Comparison of ENCODE assay signal across 10 cellular contexts in the genomic region with DNA sequence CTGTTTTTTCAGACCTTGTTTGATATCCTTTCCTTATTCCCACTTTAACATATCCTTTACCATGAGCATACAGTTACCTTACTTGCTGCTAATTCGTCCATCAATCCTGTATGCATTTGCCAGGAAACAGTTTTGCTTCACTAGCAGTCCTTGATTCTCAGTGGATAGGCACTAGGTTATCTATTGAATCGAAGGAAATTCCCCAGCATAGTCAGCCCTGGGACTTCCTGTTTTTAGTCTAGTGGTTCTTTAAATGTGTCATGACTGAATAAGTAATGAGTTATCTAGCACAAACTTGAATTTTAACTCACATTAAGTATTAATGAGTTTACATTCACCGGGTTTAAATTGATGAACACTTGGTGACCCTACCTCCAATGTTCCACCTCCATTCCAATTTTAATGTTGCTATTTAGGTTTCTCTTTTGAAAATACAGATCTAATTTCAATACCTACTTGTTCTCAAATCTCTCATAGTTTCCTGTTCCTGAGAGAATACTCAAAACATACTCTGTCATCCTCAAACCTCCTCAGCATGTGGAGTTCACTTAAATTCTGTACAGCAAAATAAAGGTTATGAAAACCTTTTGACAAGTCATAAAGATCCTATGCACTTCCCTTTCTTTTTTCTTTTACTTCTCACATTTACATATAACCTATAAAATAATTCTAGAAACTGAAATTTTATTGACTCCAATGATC.
DNase-seq lines count a peak whose midpoint lies in the region; ATAC-seq and TF ChIP-seq lines count a peak whose summit lies in the region.
"Had no signal": no experiment of that assay in that cellular context is flagged by ENCODE, and none has a peak within 500 bp of the region (broad histone marks: within the 10 kb centered on the region; RNA-seq: fewer than 3 reads in every experiment).

No MANE protein-coding gene starts in this region.

- no peaks in the 10 kb centered on the region for H3K4me1 ChIP-seq in effector memory CD4-positive, alpha-beta T cell (ENCODE audit: control insufficient read depth, insufficient read depth, low read length, poor library complexity, severe bottlenecking)

- no peaks in the 10 kb centered on the region for H3K27me3 ChIP-seq in effector memory CD4-positive, alpha-beta T cell (replicated peaks; ENCODE audit: control insufficient read depth, insufficient read depth, low read length, poor library complexity, severe bottlenecking)

- H3K36me3 ChIP-seq in effector memory CD4-positive, alpha-beta T cell (ENCODE audit: control insufficient read depth, insufficient read depth, low read length): no peaks in the 10 kb centered on the region

- H3K27me3 Mint-ChIP-seq in natural killer cell treated with Interleukin-12 subunit alpha and Interleukin-12 subunit beta and Interleukin-15 and Interleukin-18, amount 100 ng/mL, for 72 hours: no peaks in the 10 kb centered on the region
- no peaks in the 10 kb centered on the region for H3K27me3 Mint-ChIP-seq in natural killer cell (ENCODE audit: low read depth in 2 of 2)
- H3K27me3 Mint-ChIP-seq in stimulated activated memory B cell treated with anti-CD40 and anti-IgM and Interleukin-4, amounts not matched to agents 10 μg/mL and 1 μg/mL and 100 μg/mL, for 72 hours: no peaks in the 10 kb centered on the region

- TF ChIP-seq CTCF in natural killer cell (IDR thresholded peaks at IDR 0.05): no peak

- peak overlapping the region; percentile 18 for H3K4me3 Mint-ChIP-seq in natural killer cell treated with Interleukin-12 subunit alpha and Interleukin-12 subunit beta and Interleukin-15 and Interleukin-18, amount 100 ng/mL, for 72 hours
- H3K4me3 Mint-ChIP-seq in natural killer cell: no peak overlapping the region
- peak overlapping the region; percentile 57 for H3K4me3 Mint-ChIP-seq in stimulated activated memory B cell treated with anti-CD40 and anti-IgM and Interleukin-4, amounts not matched to agents 10 μg/mL and 1 μg/mL and 100 μg/mL, for 72 hours
- H3K4me3 Mint-ChIP-seq: activated T-cell treated with anti-CD3 and anti-CD28 coated beads, Interleukin-2, amount 50 U/mL, for 4 hours; nephron had no signal

- H3K27ac Mint-ChIP-seq in natural killer cell treated with Interleukin-12 subunit alpha and Interleukin-12 subunit beta and Interleukin-15 and Interleukin-18, amount 100 ng/mL, for 72 hours: no peak overlapping the region
- H3K27ac Mint-ChIP-seq in natural killer cell: no peak overlapping the region
- peak overlapping the region; percentile 85 for H3K27ac Mint-ChIP-seq in stimulated activated memory B cell treated with anti-CD40 and anti-IgM and Interleukin-4, amounts not matched to agents 10 μg/mL and 1 μg/mL and 100 μg/mL, for 72 hours

- H3K4me1 Mint-ChIP-seq in natural killer cell treated with Interleukin-12 subunit alpha and Interleukin-12 subunit beta and Interleukin-15 and Interleukin-18, amount 100 ng/mL, for 72 hours (ENCODE audit: low read depth in 2 of 2): no peaks in the 10 kb centered on the region
- no peaks in the 10 kb centered on the region for H3K4me1 Mint-ChIP-seq in natural killer cell
- peaks cover 19% of the 10 kb centered on the region for H3K4me1 Mint-ChIP-seq in stimulated activated memory B cell treated with anti-CD40 and anti-IgM and Interleukin-4, amounts not matched to agents 10 μg/mL and 1 μg/mL and 100 μg/mL, for 72 hours

- no peaks in the 10 kb centered on the region for H3K36me3 Mint-ChIP-seq in natural killer cell treated with Interleukin-12 subunit alpha and Interleukin-12 subunit beta and Interleukin-15 and Interleukin-18, amount 100 ng/mL, for 72 hours
- peaks cover 20% of the 10 kb centered on the region for H3K36me3 Mint-ChIP-seq in natural killer cell
- no peaks in the 10 kb centered on the region for H3K36me3 Mint-ChIP-seq in stimulated activated memory B cell treated with anti-CD40 and anti-IgM and Interleukin-4, amounts not matched to agents 10 μg/mL and 1 μg/mL and 100 μg/mL, for 72 hours

- ATAC-seq in natural killer cell treated with Interleukin-12 subunit alpha and Interleukin-12 subunit beta and Interleukin-15 and Interleukin-18, amount 100 ng/mL, for 72 hours: no peak
- no peak for ATAC-seq in natural killer cell
- ATAC-seq in HG02884 (IDR thresholded peaks at IDR 0.05; ENCODE audit: unreplicated experiment): peak; percentile 86
- peak; percentile 85 for ATAC-seq in stimulated activated memory B cell treated with anti-CD40 and anti-IgM and Interleukin-4, amounts not matched to agents 10 μg/mL and 1 μg/mL and 100 μg/mL, for 72 hours
- ATAC-seq: activated T-cell treated with anti-CD3 and anti-CD28 coated beads, Interleukin-2, amount 50 U/mL, for 4 hours had no signal

- H3K9me3 Mint-ChIP-seq in natural killer cell treated with Interleukin-12 subunit alpha and Interleukin-12 subunit beta and Interleukin-15 and Interleukin-18, amount 100 ng/mL, for 72 hours: peaks cover 12% of the 10 kb centered on the region
- peaks cover 17 to 19% of the 10 kb centered on the region in 2 donors for H3K9me3 Mint-ChIP-seq in natural killer cell
- H3K9me3 Mint-ChIP-seq in stimulated activated memory B cell treated with anti-CD40 and anti-IgM and Interleukin-4, amounts not matched to agents 10 μg/mL and 1 μg/mL and 100 μg/mL, for 72 hours: peaks cover 3% of the 10 kb centered on the region
- H3K9me3 Mint-ChIP-seq: nephron had no signal

- no peak overlapping the region for H3K4me3 ChIP-seq in effector memory CD4-positive, alpha-beta T cell (ENCODE audit: insufficient read depth, low read depth, low read length, poor library complexity, severe bottlenecking)

- no peak overlapping the region for H3K27ac ChIP-seq in effector memory CD4-positive, alpha-beta T cell (ENCODE audit: insufficient read depth, low read length, poor library complexity, severe bottlenecking)

- intact Hi-C loops in natural killer cell (cut with micrococcal nuclease): no loop called here

- no peak for DNase-seq in natural killer cell treated with Interleukin-12 subunit alpha and Interleukin-12 subunit beta and Interleukin-15 and Interleukin-18, amount 100 ng/mL, for 72 hours (ENCODE audit: low spot score)
- DNase-seq in natural killer cell (no peak), MV-4-11 (lab: John Stamatoyannopoulos, UW) (peak; percentile 42)
- no peak for DNase-seq in stimulated activated naive CD4-positive, alpha-beta T cell (lab: John Stamatoyannopoulos, UW)
- DNase-seq in effector memory CD4-positive, alpha-beta T cell: no peak
- DNase-seq in stimulated activated CD4-positive, alpha-beta T cell treated with anti-CD3 and anti-CD28 coated beads, Interleukin-1b, Interleukin-23, amount 100 ng/mL, for 48 hours: no peak
- DNase-seq: activated T-cell treated with anti-CD3 and anti-CD28 coated beads, Interleukin-2, amount 50 U/mL, for 4 hours had no signal

- no peaks in the 10 kb centered on the region for H3K9me3 ChIP-seq in effector memory CD4-positive, alpha-beta T cell (ENCODE audit: control insufficient read depth, low read length)

Comparison
In these comparisons a context has a peak if more than half of its experiments do, and no peak if none do; other contexts are left out.
1. ATAC-seq: peak in HG02884 (single experiment) and stimulated activated memory B cell treated with anti-CD40 and anti-IgM and Interleukin-4, amounts not matched to agents 10 μg/mL and 1 μg/mL and 100 μg/mL, for 72 hours (single experiment); none in natural killer cell treated with Interleukin-12 subunit alpha and Interleukin-12 subunit beta and Interleukin-15 and Interleukin-18, amount 100 ng/mL, for 72 hours (0 of 2) and natural killer cell (0 of 3).